8 cellular contexts compared by ENCODE assay signal in the genomic region with DNA sequence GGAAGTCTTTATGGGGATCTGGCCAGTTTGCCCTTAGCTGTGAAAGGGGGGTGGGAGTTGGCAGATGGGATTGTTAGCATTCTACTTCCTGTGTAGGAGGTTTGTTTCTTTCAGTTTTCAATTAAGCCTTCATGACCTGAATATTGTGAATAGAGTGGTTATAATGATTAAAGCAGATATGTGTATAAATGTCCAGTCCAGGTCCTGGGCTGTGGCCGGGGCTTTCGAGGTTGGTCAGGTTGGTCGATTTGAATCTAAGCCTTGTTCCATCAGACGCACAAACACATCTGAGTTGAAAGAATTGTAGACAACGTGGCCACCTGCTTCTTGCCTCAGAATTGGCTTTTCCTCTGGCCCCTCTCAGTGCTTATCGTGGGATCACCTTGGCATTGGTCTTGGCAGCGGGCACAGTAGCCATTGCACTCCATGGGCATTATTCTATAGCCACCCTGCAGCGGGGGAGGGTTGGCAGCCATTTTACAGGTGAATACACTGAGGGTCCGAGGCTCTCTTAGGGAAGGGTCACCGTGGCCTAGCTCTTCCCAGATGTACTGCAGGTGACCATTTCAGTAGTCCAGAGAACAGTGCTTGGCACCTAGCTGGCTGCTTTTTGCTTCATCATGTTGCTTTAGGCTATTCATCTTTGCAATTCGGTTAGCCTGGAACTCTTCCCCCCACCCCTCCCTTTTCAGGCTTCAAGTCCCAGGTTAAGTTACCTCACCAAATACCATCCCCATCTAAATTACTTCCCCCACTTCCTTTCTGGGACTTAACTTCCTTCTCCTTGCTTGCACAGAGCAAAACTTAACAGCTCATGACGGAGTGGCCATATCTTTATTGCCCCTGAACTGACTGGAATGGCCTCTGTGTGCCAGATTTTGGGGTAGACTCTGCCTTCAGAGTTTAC. TPM values are rescaled to one million over a fixed set of nuclear protein-coding genes. Genes with fewer than 3 reads are reported as not detected.
A peak's percentile ranks its signal among the peaks of the same experiment; 100 is the strongest.
DNase-seq lines count a peak whose midpoint lies in the region; ATAC-seq and TF ChIP-seq lines count a peak whose summit lies in the region.

No MANE protein-coding gene starts in this region.

- peaks cover 38% of the 10 kb centered on the region for H3K4me1 Mint-ChIP-seq in activated CD8-positive, alpha-beta T cell treated with anti-CD3 and anti-CD28 coated beads for 36 hours (ENCODE audit: low read depth)
- H3K4me1 Mint-ChIP-seq in stimulated activated naive B cell treated with anti-CD40 and anti-IgM and Interleukin-4, amounts not matched to agents 10 μg/mL and 1 μg/mL and 100 μg/mL, for 72 hours = peaks cover 40 to 65% of the 10 kb centered on the region in 2 donors

- ATAC-seq in HG03280 (IDR thresholded peaks at IDR 0.05; ENCODE audit: unreplicated experiment) (peak; percentile 7), GM21529 (IDR thresholded peaks at IDR 0.05; ENCODE audit: unreplicated experiment) (no peak)
- ATAC-seq in activated CD8-positive, alpha-beta T cell treated with anti-CD3 and anti-CD28 coated beads for 36 hours = peak; percentile 20
- ATAC-seq in stimulated activated naive B cell treated with anti-CD40 and anti-IgM and Interleukin-4, amounts not matched to agents 10 μg/mL and 1 μg/mL and 100 μg/mL, for 72 hours (replicated peaks) = peak in 1 of 2 donors; percentile 42

- intact Hi-C loops in activated CD8-positive, alpha-beta T cell treated with anti-CD3 and anti-CD28 coated beads for 36 hours (cut with micrococcal nuclease) = no loop called here

- H3K9me3 Mint-ChIP-seq in activated CD8-positive, alpha-beta T cell treated with anti-CD3 and anti-CD28 coated beads for 36 hours = no peaks in the 10 kb centered on the region
- no peaks in the 10 kb centered on the region for H3K9me3 Mint-ChIP-seq in stimulated activated naive B cell treated with anti-CD40 and anti-IgM and Interleukin-4, amounts not matched to agents 10 μg/mL and 1 μg/mL and 100 μg/mL, for 72 hours

- H3K4me3 ChIP-seq in iPS-18c (ENCODE audit: insufficient read depth, low read depth, low read length) = peak overlapping the region; percentile 93

- CTCF ChIA-PET in GM10248 (lab: Yijun Ruan, JAX) = interaction anchor here (0.7 to 5.2 kb wide), 14 partner anchors 9 to 395 kb away, joined by 3 to 25 read pairs (median 4); no protein-coding TSS in a partner anchor
- CTCF ChIA-PET in activated CD8-positive, alpha-beta T cell treated with anti-CD3 and anti-CD28 coated beads for 36 hours (lab: Charles Lee) = interaction anchor here (1.2 to 2.9 kb wide), 8 partner anchors 11 to 148 kb away, joined by 3 to 13 read pairs (median 4); no protein-coding TSS in a partner anchor

- peak overlapping the region; percentile 90 for H3K4me3 Mint-ChIP-seq in activated CD8-positive, alpha-beta T cell treated with anti-CD3 and anti-CD28 coated beads for 36 hours
- H3K4me3 Mint-ChIP-seq in stimulated activated naive B cell treated with anti-CD40 and anti-IgM and Interleukin-4, amounts not matched to agents 10 μg/mL and 1 μg/mL and 100 μg/mL, for 72 hours = peak overlapping the region; percentile 94

- H3K27ac Mint-ChIP-seq in activated CD8-positive, alpha-beta T cell treated with anti-CD3 and anti-CD28 coated beads for 36 hours = peak overlapping the region; percentile 91
- peak overlapping the region; percentile 94 for H3K27ac Mint-ChIP-seq in stimulated activated naive B cell treated with anti-CD40 and anti-IgM and Interleukin-4, amounts not matched to agents 10 μg/mL and 1 μg/mL and 100 μg/mL, for 72 hours

- POLR2A ChIA-PET in GM10248 (lab: Yijun Ruan, JAX) = interaction anchor here (0.6 to 0.7 kb wide), 2 partner anchors 183 to 718 kb away, joined by 3 to 9 read pairs; a partner anchor contains a TSS
- POLR2A ChIA-PET in activated CD8-positive, alpha-beta T cell treated with anti-CD3 and anti-CD28 coated beads for 36 hours (lab: Charles Lee) = interaction anchor here (0.9 to 3.5 kb wide), 7 partner anchors 8 to 176 kb away, joined by 3 to 22 read pairs (median 4); a partner anchor contains a TSS

- no peaks in the 10 kb centered on the region for H3K27me3 Mint-ChIP-seq in activated CD8-positive, alpha-beta T cell treated with anti-CD3 and anti-CD28 coated beads for 36 hours
- H3K27me3 Mint-ChIP-seq in stimulated activated naive B cell treated with anti-CD40 and anti-IgM and Interleukin-4, amounts not matched to agents 10 μg/mL and 1 μg/mL and 100 μg/mL, for 72 hours = no peaks in the 10 kb centered on the region

- peak; percentile 26 for DNase-seq in GM10248 (ENCODE audit: extremely low spot score)
- peak; percentile 24 for DNase-seq in activated CD8-positive, alpha-beta T cell treated with anti-CD3 and anti-CD28 coated beads for 36 hours
- no peak for DNase-seq in stimulated activated naive B cell treated with anti-CD40 and anti-IgM and Interleukin-4, amounts not matched to agents 10 μg/mL and 1 μg/mL and 100 μg/mL, for 72 hours
- no peak for DNase-seq in KG1 (lab: John Stamatoyannopoulos, UW)
- no peak for DNase-seq in NCI-H226

- peaks cover 35% of the 10 kb centered on the region for H3K36me3 Mint-ChIP-seq in activated CD8-positive, alpha-beta T cell treated with anti-CD3 and anti-CD28 coated beads for 36 hours (ENCODE audit: low read depth)
- peaks cover 15 to 27% of the 10 kb centered on the region in 2 donors for H3K36me3 Mint-ChIP-seq in stimulated activated naive B cell treated with anti-CD40 and anti-IgM and Interleukin-4, amounts not matched to agents 10 μg/mL and 1 μg/mL and 100 μg/mL, for 72 hours

- H3K9me3 ChIP-seq in iPS-18c (ENCODE audit: control insufficient read depth, insufficient read depth, low read length) = no peaks in the 10 kb centered on the region

- TF ChIP-seq CTCF in GM10248 (IDR thresholded peaks at IDR 0.05; ENCODE audit: control extremely low read depth, extremely low read depth, low read depth, missing control alignments) = no peak
- no peak for TF ChIP-seq CTCF in activated CD8-positive, alpha-beta T cell treated with anti-CD3 and anti-CD28 coated beads for 36 hours (IDR thresholded peaks at IDR 0.05)

RNA-seq across cellular contexts. Expression of a gene that starts 1.1 kb away (rescaled TPM):
- 10 to 100 TPM; 68.4 to 70.5 TPM for total RNA-seq in activated CD8-positive, alpha-beta T cell treated with anti-CD3 and anti-CD28 coated beads for 36 hours

RNA-seq across cellular contexts. Expression of a gene that starts 21.9 kb away (rescaled TPM):
- 1 to 10 TPM; 6.2 to 7.4 TPM for total RNA-seq in activated CD8-positive, alpha-beta T cell treated with anti-CD3 and anti-CD28 coated beads for 36 hours

RNA-seq across cellular contexts. Expression of a gene that starts 45.5 kb away (rescaled TPM):
- 1 to 10 TPM in 1 of 2 experiments, under 1 TPM in 1; 0.90 to 1.4 TPM for total RNA-seq in activated CD8-positive, alpha-beta T cell treated with anti-CD3 and anti-CD28 coated beads for 36 hours

Comparison
In these comparisons a context has a peak if more than half of its experiments do, and no peak if none do; other contexts are left out.
1. DNase-seq: peak in GM10248 (single experiment) and activated CD8-positive, alpha-beta T cell treated with anti-CD3 and anti-CD28 coated beads for 36 hours (single experiment); none in stimulated activated naive B cell treated with anti-CD40 and anti-IgM and Interleukin-4, amounts not matched to agents 10 μg/mL and 1 μg/mL and 100 μg/mL, for 72 hours (single experiment), KG1 (single experiment) and NCI-H226 (single experiment).